In genomic region chr3:124964432-124964831, GRCh38 we compare ENCODE assay signal across 18 cellular contexts. TPM values are rescaled to one million over a fixed set of nuclear protein-coding genes. Genes with fewer than 3 reads are reported as not detected.
DNase-seq lines count a peak whose midpoint lies in the region; ATAC-seq, FAIRE-seq and TF ChIP-seq lines count a peak whose summit lies in the region.
"Had no signal": no experiment of that assay in that cellular context is flagged by ENCODE, and none has a peak within 500 bp of the region (broad histone marks: within the 10 kb centered on the region; RNA-seq: fewer than 3 reads in every experiment).

No MANE protein-coding gene starts in this region.

- H3K9ac ChIP-seq in HepG2 (ENCODE audit: insufficient read depth, low read depth, low read length) (0 out of 2 replicates have a peak overlapping the region, but pooled peaks have one; percentile 16), GM12878 (ENCODE audit: control insufficient read depth, insufficient read depth, low read length) (no peak overlapping the region), PC-3 (ENCODE audit: low read length) (no peak overlapping the region)

- H3K27ac ChIP-seq in HepG2 (ENCODE audit: extremely low read length, insufficient read depth, low read length) (peak overlapping the region; percentile 50), right lobe of liver (no peak overlapping the region), GM12878 (ENCODE audit: control insufficient read depth, insufficient read depth) (no peak overlapping the region), PC-3 (ENCODE audit: low read length) (no peak overlapping the region)
- H3K27ac ChIP-seq: gastrocnemius medialis, left lung had no signal

- TF ChIP-seq EP300 in HepG2 (IDR thresholded peaks at IDR 0.05; ENCODE audit: low read depth in 2 of 2, low read length in 2 of 2) = no peak
- TF ChIP-seq EP300 in HepG2 (CRISPR knock-in tag; IDR thresholded peaks at IDR 0.05; ENCODE audit: borderline replicate concordance) = no peak
- TF ChIP-seq EP300 in GM12878 (IDR thresholded peaks at IDR 0.05; ENCODE audit: borderline replicate concordance in 1 of 2, control insufficient read depth in 1 of 2, low read depth in 2 of 2, low read length in 2 of 2) = no peak

- no peaks in the 10 kb centered on the region for H3F3A ChIP-seq in PC-3 (ENCODE audit: low read length, unreplicated experiment)

- POLR2A ChIA-PET in HepG2 (lab: Yijun Ruan, JAX) (no interaction called here), GM12878 (lab: Charles Lee) (no interaction called here), PC-3 (lab: Charles Lee; ENCODE audit: unreplicated experiment) (no interaction called here)

- FAIRE-seq in HepG2 (lab: Jason Lieb, UNC) (no peak), GM12878 (lab: Jason Lieb, UNC) (no peak)

- DNase-seq in HepG2 (ENCODE audit: low spot score) (peak; percentile 80), right lobe of liver (no peak), GM12878 (ENCODE audit: low read depth, low spot score) (no peak), iris pigment epithelial cell (ENCODE audit: low read depth) (peak; percentile 69), NCI-H1417 (lab: John Stamatoyannopoulos, UW) (no peak), PC-3 (no peak)
- no peak for DNase-seq in effector CD4-positive, alpha-beta T cell
- DNase-seq: activated naive CD8-positive, alpha-beta T cell treated with anti-CD3 and anti-CD28 coated beads, Interleukin-2, amount 10 ng/mL, durations not matched to agents 7 days and 5 days; endodermal cell; gastrocnemius medialis; KG1; left lung; NCI-H1930; NCI-H446; stimulated activated naive CD4-positive, alpha-beta T cell treated with Interleukin-2 at 50 U/mL for 16 hours; upper lobe of left lung had no signal

- TF ChIP-seq POLR2A in HepG2 (IDR thresholded peaks at IDR 0.05; ENCODE audit: insufficient read depth in 1 of 2, low read depth in 2 of 2, low read length in 2 of 2) = no peak
- TF ChIP-seq POLR2A in right lobe of liver (IDR thresholded peaks at IDR 0.05) = no peak
- TF ChIP-seq POLR2A in GM12878 (IDR thresholded peaks at IDR 0.05; ENCODE audit: low read depth, low read length) = no peak

- H3K4me2 ChIP-seq in HepG2 (ENCODE audit: low read depth, low read length) (peak overlapping the region; percentile 58), GM12878 (ENCODE audit: control insufficient read depth, insufficient read depth) (no peak overlapping the region), PC-3 (ENCODE audit: low read length) (no peak overlapping the region)

- TF ChIP-seq RAD21 in HepG2 (CRISPR knock-in tag; IDR thresholded peaks at IDR 0.05) = no peak
- TF ChIP-seq RAD21 in GM12878 (IDR thresholded peaks at IDR 0.05; ENCODE audit: insufficient read depth, low read depth, low read length) = no peak

- no peaks in the 10 kb centered on the region for H4K20me1 ChIP-seq in HepG2 (ENCODE audit: insufficient read depth, low read length)
- no peaks in the 10 kb centered on the region for H4K20me1 ChIP-seq in GM12878 (ENCODE audit: control insufficient read depth, insufficient read depth)
- H4K20me1 ChIP-seq in PC-3 (ENCODE audit: low read length) = no peaks in the 10 kb centered on the region

- H3K36me3 ChIP-seq in HepG2 (replicated peaks in 1 of 2; ENCODE audit: control insufficient read depth in 1 of 2, insufficient read depth in 2 of 2, low read length in 2 of 2) = peaks cover 0 to 8% of the 10 kb centered on the region in 2 experiments; a peak in 2 of 5 replicates
- H3K36me3 ChIP-seq in right lobe of liver = no peaks in the 10 kb centered on the region
- peaks cover under 1 to 10% of the 10 kb centered on the region in 2 experiments; a peak in 3 of 4 replicates for H3K36me3 ChIP-seq in GM12878 (ENCODE audit: control insufficient read depth in 2 of 2, insufficient read depth in 2 of 2, low read length in 1 of 2)
- H3K36me3 ChIP-seq in PC-3 (ENCODE audit: low read depth, low read length) = no peaks in the 10 kb centered on the region

- H3K4me1 ChIP-seq in HepG2 (ENCODE audit: insufficient read depth, low read length) (peaks cover 43% of the 10 kb centered on the region), right lobe of liver (no peaks in the 10 kb centered on the region), GM12878 (ENCODE audit: control insufficient read depth, insufficient read depth, low read length) (no peaks in the 10 kb centered on the region), PC-3 (ENCODE audit: insufficient read depth, low read length) (no peaks in the 10 kb centered on the region)
- H3K4me1 ChIP-seq: gastrocnemius medialis, left lung had no signal

- no peaks in the 10 kb centered on the region for H3K79me2 ChIP-seq in HepG2 (ENCODE audit: insufficient read depth, low read length)
- no peaks in the 10 kb centered on the region for H3K79me2 ChIP-seq in GM12878 (ENCODE audit: control insufficient read depth, insufficient read depth, low read length)
- H3K79me2 ChIP-seq in PC-3 (ENCODE audit: low read length) = no peaks in the 10 kb centered on the region

- H3K27me3 ChIP-seq in HepG2 (ENCODE audit: control insufficient read depth in 1 of 2, insufficient read depth in 2 of 2, low read length in 2 of 2) (no peaks in the 10 kb centered on the region), right lobe of liver (no peaks in the 10 kb centered on the region), GM12878 (replicated peaks in 1 of 2; ENCODE audit: control insufficient read depth in 2 of 2, insufficient read depth in 2 of 2, low read length in 1 of 2) (no peaks in the 10 kb centered on the region), PC-3 (ENCODE audit: low read length) (no peaks in the 10 kb centered on the region)
- H3K27me3 ChIP-seq: gastrocnemius medialis, left lung, upper lobe of left lung had no signal

- intact Hi-C loops in HepG2 (cut with micrococcal nuclease; ENCODE audit: unreplicated experiment) (no loop called here), right lobe of liver (cut with DNase I) (no loop called here), GM12878 (cut with micrococcal nuclease; ENCODE audit: unreplicated experiment) (no loop called here), PC-3 (cut with micrococcal nuclease) (no loop called here)

- 19% methylated on average over 4 of the region's 4 CpGs for WGBS in HepG2 (ENCODE audit: low lambda C conversion rate)
- 71% methylated on average over 3 of the region's 4 CpGs for WGBS in right lobe of liver (ENCODE audit: insufficient coverage, low coverage, low lambda C conversion rate, missing lambda C conversion rate)
- 69% methylated on average over 4 of the region's 4 CpGs for WGBS in GM12878 (ENCODE audit: insufficient coverage, insufficient replicate concordance, low lambda C conversion rate, missing lambda C conversion rate)

- RAD21 ChIA-PET in GM12878 (lab: Charles Lee; ENCODE audit: unreplicated experiment) = no interaction called here

- peak overlapping the region in 1 of 3 experiments; percentile 7; a peak in 1 of 6 replicates for H3K4me3 ChIP-seq in HepG2 (replicated peaks in 1 of 3; ENCODE audit: insufficient read depth in 1 of 3, low read depth in 2 of 3, low read length in 3 of 3)
- no peak overlapping the region for H3K4me3 ChIP-seq in right lobe of liver
- H3K4me3 ChIP-seq in GM12878 = no peak overlapping the region
- no peak overlapping the region for H3K4me3 ChIP-seq in PC-3 (ENCODE audit: low read length)
- H3K4me3 ChIP-seq: gastrocnemius medialis, left lung, mucosa of descending colon, upper lobe of left lung had no signal

- CTCF ChIA-PET in HepG2 (lab: Yijun Ruan, JAX; ENCODE audit: low intra/inter-chr PET ratio, low total read pairs) (no interaction called here), GM12878 (lab: Yijun Ruan, JAX) (interaction anchor here (1.0 kb wide), 1 partner anchor 30 kb away, joined by 3 read pairs; the partner anchor contains the start of gene MUC13), PC-3 (lab: Charles Lee) (no interaction called here)

- SMC1A ChIA-PET in GM12878 (lab: Charles Lee; ENCODE audit: uncharacterized antibody, unreplicated experiment) = interaction anchor here (0.9 to 2.9 kb wide), 6 partner anchors 9 to 469 kb away, joined by 3 to 18 read pairs (median 8); partner anchors contain the start of gene MUC13

- peak; percentile 74 for ATAC-seq in HepG2
- ATAC-seq in right lobe of liver = no peak
- peak; percentile 80 for ATAC-seq in GM12878
- ATAC-seq in GM21515 (IDR thresholded peaks at IDR 0.05; ENCODE audit: unreplicated experiment) = no peak
- no peak for ATAC-seq in PC-3
- ATAC-seq: gastrocnemius medialis, left lung had no signal

- TF ChIP-seq CTCF in HepG2 (CRISPR knock-in tag; IDR thresholded peaks at IDR 0.05) (no peak), right lobe of liver (IDR thresholded peaks at IDR 0.05) (no peak), GM12878 (IDR thresholded peaks at IDR 0.05 in 2 of 3, conservative IDR thresholded peaks at IDR 0.05 in 1 of 3; ENCODE audit: control insufficient read depth in 2 of 3, extremely low read depth in 1 of 3, insufficient read depth in 1 of 3, low read depth in 3 of 3, low read length in 3 of 3) (no peak), PC-3 (conservative IDR thresholded peaks at IDR 0.05; ENCODE audit: low read depth, low read length) (no peak)

- H2AFZ ChIP-seq in HepG2 (ENCODE audit: low read length) = no peak overlapping the region
- H2AFZ ChIP-seq in GM12878 (ENCODE audit: control insufficient read depth, low read depth, low read length) = no peak overlapping the region
- no peak overlapping the region for H2AFZ ChIP-seq in PC-3 (ENCODE audit: low read length)

- no peaks in the 10 kb centered on the region for H3K9me3 ChIP-seq in HepG2 (ENCODE audit: low read length)
- H3K9me3 ChIP-seq in right lobe of liver = no peaks in the 10 kb centered on the region
- H3K9me3 ChIP-seq in GM12878 (replicated peaks; ENCODE audit: control insufficient read depth, insufficient read depth, low read length) = no peaks in the 10 kb centered on the region
- no peaks in the 10 kb centered on the region for H3K9me3 ChIP-seq in PC-3 (ENCODE audit: low read length)
- H3K9me3 ChIP-seq: gastrocnemius medialis, left lung, mucosa of descending colon, upper lobe of left lung had no signal

- BruUV-seq in HepG2 (replicated peaks; lab: Mats Ljungman, UMichigan) = no TSS peak
- no TSS peak for BruUV-seq in GM12878 (replicated peaks; lab: Mats Ljungman, UMichigan)
- no TSS peak for BruUV-seq in PC-3 (replicated peaks; lab: Mats Ljungman, UMichigan)

- no peaks in the 10 kb centered on the region for H3K9me2 ChIP-seq in PC-3 (replicated peaks; ENCODE audit: low read length)

- in situ Hi-C loops in HepG2 (cut with HindIII; ENCODE audit: extremely low pct_ligation_motif_present, low pct_unique_long_range_greater_than_20kb) (no loop called here), GM12878 (cut with MboI) (no loop called here)

RNA-seq across cellular contexts. Expression of gene MUC13, which starts 29.9 kb away (rescaled TPM):
- total RNA-seq in HepG2 (2016; rRNA removed; fragmentation: Illumina TruSeq; extraction: Trizol) (0.04 TPM in 1 of 2 replicates, not detected in the other), right lobe of liver (1 to 10 TPM in 3 of 6 experiments, not detected in 3; 1.9 to 4.5 (median 2.1) TPM), GM12878 (2014; rRNA removed) (0.49 and 0.68 TPM in 2 replicates), GM12878 (2014; rRNA removed; fragmentation: Illumina TruSeq; extraction: Trizol) (0.74 and 0.98 TPM in 2 replicates), GM12878 (2021) (0.80 and 0.92 TPM in 2 replicates), PC-3 (2014; rRNA removed) (0.04 TPM in 1 of 2 replicates, not detected in the other)
- not detected in 2 replicates for total RNA-seq in HepG2 (2016; cell fraction: cytosol; rRNA removed; fragmentation: Illumina TruSeq; extraction: Trizol; ENCODE audit: low read depth)
- not detected in 2 replicates for total RNA-seq in HepG2 (2016; cell fraction: insoluble cytoplasmic fraction; rRNA removed; fragmentation: Illumina TruSeq; extraction: Trizol)
- not detected in 2 replicates for total RNA-seq in HepG2 (2016; cell fraction: membrane; rRNA removed; fragmentation: Illumina TruSeq; extraction: Trizol)
- not detected in 2 replicates for total RNA-seq in HepG2 (2016; cell fraction: nucleus; rRNA removed; fragmentation: Illumina TruSeq; extraction: Trizol)
- polyA plus RNA-seq in HepG2 (2011; rRNA removed) (1.2 TPM in 2 replicates), GM12878 (2011; rRNA removed) (58.8 and 60.1 TPM in 2 replicates), GM12878 (2014; fragmentation: Illumina TruSeq; extraction: Trizol) (1.3 and 1.5 TPM in 2 replicates), GM12878 (2014; fragmentation: Nextera tagmentation; extraction: Ambion mirVana) (under 1 TPM; 0.43 to 0.47 TPM), GM12878 (2014; rRNA removed) (0.65 and 0.85 TPM in 2 replicates), GM12878 (2016; fragmentation: Nextera tagmentation; extraction: Ambion mirVana) (under 1 TPM; 0.27 to 0.28 TPM)
- 0.51 and 1.1 TPM in 2 replicates for polyA plus RNA-seq in HepG2 (2011; cell fraction: cytosol; rRNA removed)
- 0.34 and 0.50 TPM in 2 replicates for polyA plus RNA-seq in HepG2 (2011; cell fraction: nucleus; rRNA removed)
- polyA plus RNA-seq in HepG2 (2012) = 0.75 and 1.7 TPM in 2 replicates
- polyA plus RNA-seq in HepG2 (2016; cell fraction: cytosol; fragmentation: Illumina TruSeq; extraction: Trizol; ENCODE audit: low read depth) = not detected in 2 replicates
- polyA plus RNA-seq in HepG2 (2016; cell fraction: insoluble cytoplasmic fraction; fragmentation: Illumina TruSeq; extraction: Trizol; ENCODE audit: low read depth) = not detected in 2 replicates
- polyA plus RNA-seq in HepG2 (2016; cell fraction: membrane; fragmentation: Illumina TruSeq; extraction: Trizol; ENCODE audit: low read depth) = 0.06 TPM in 1 of 2 replicates, not detected in the other
- polyA plus RNA-seq in HepG2 (2016; cell fraction: nucleus; fragmentation: Illumina TruSeq; extraction: Trizol; ENCODE audit: insufficient read depth, low read depth) = 0.21 TPM in 1 of 2 replicates, not detected in the other
- 0.20 and 2.0 TPM in 2 replicates for polyA minus RNA-seq in HepG2 (2011; rRNA and poly(A)+ RNA removed; ENCODE audit: low replicate concordance)
- 0.26 and 0.49 TPM in 2 replicates for polyA minus RNA-seq in HepG2 (2011; cell fraction: cytosol; rRNA and poly(A)+ RNA removed)
- 0.62 and 1.0 TPM in 2 replicates for polyA minus RNA-seq in HepG2 (2011; cell fraction: nucleus; rRNA and poly(A)+ RNA removed)
- 2.5 and 3.0 TPM in 2 replicates for total RNA-seq in GM12878 (2013; cell fraction: nucleolus; rRNA removed)
- 0.37 TPM for polyA plus RNA-seq in GM12878 (2011; ENCODE audit: low read depth)
- polyA plus RNA-seq in GM12878 (2011; cell fraction: cytosol; rRNA removed) = 38.4 and 43.1 TPM in 2 replicates
- polyA plus RNA-seq in GM12878 (2011; cell fraction: nucleus; rRNA removed) = 18.9 and 24.7 TPM in 2 replicates
- polyA plus RNA-seq in GM12878 (2012) = 0.69 and 0.96 TPM in 2 replicates
- polyA minus RNA-seq in GM12878 (2011; rRNA and poly(A)+ RNA removed) = 22.9 and 32.0 TPM in 2 replicates
- 13.0 and 16.7 TPM in 2 replicates for polyA minus RNA-seq in GM12878 (2011; cell fraction: cytosol; rRNA and poly(A)+ RNA removed)
- 7.6 and 9.8 TPM in 2 replicates for polyA minus RNA-seq in GM12878 (2011; cell fraction: nucleus; rRNA and poly(A)+ RNA removed)
- total RNA-seq: activated naive CD8-positive, alpha-beta T cell treated with anti-CD3 and anti-CD28 coated beads, Interleukin-2, amount 10 ng/mL, durations not matched to agents 7 days and 5 days had no signal

Comparison
In these comparisons a context has a peak if more than half of its experiments do, and no peak if none do; other contexts are left out.
1. ATAC-seq: peak in HepG2 (single experiment) and GM12878 (single experiment); none in right lobe of liver (0 of 4), GM21515 (single experiment) and PC-3 (single experiment).
2. DNase-seq: peak in HepG2 (single experiment) and iris pigment epithelial cell (single experiment); none in right lobe of liver (0 of 3), GM12878 (single experiment), NCI-H1417 (0 of 3), effector CD4-positive, alpha-beta T cell (single experiment) and PC-3 (single experiment).
3. Of the 75 proteins assayed by ChIP-seq in both HepG2 and GM12878: peak only in HepG2: ASH2L; only in GM12878: TCF7; in both: none; in neither: 72; mixed calls (peak in some experiments, not most) for 1.